ENCODE assay signal across 15 cellular contexts in the genomic region with DNA sequence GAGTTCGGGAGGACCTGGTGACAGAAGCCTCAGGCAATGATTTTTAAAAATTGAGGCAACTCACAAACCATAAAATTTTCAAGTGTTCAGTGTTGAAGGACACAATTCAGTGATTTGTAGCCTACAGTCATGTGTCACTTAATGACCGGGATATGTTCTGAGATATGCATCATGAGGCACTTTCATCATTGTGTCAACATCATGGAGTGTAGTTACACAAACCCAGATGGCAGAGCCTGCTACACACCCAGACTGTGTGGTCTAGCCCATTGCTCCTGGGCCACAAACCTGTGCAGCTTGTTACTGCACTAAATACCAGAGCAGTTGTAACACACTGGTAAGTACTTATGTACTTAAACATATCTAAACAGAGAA. TPM values are rescaled to one million over a fixed set of nuclear protein-coding genes. Genes with fewer than 3 reads are reported as not detected.
DNase-seq lines count a peak whose midpoint lies in the region; ATAC-seq and TF ChIP-seq lines count a peak whose summit lies in the region.
"Had no signal": no experiment of that assay in that cellular context is flagged by ENCODE, and none has a peak within 500 bp of the region (broad histone marks: within the 10 kb centered on the region; RNA-seq: fewer than 3 reads in every experiment).

No MANE protein-coding gene starts in this region.

- no peaks in the 10 kb centered on the region for H3K36me3 ChIP-seq in prostate gland
- no peaks in the 10 kb centered on the region for H3K36me3 ChIP-seq in gastrocnemius medialis
- H3K36me3 ChIP-seq: SJSA1, tibial nerve had no signal

- H3K4me3 ChIP-seq in fibroblast of mammary gland (ENCODE audit: control insufficient read depth, low read depth, low read length) (no peak overlapping the region), prostate gland (no peak overlapping the region), gastrocnemius medialis (no peak overlapping the region)
- H3K4me3 ChIP-seq: SJSA1, tibial nerve had no signal

- DNase-seq in DMS79 treated with DMSO at 0.1 percent for 48 hours (lab: John Stamatoyannopoulos, UW) (peak; percentile 11), DMS79 (lab: John Stamatoyannopoulos, UW) (no peak), NCI-H774 (lab: John Stamatoyannopoulos, UW) (peak; percentile 39), fibroblast of mammary gland (ENCODE audit: low read depth) (peak; percentile 42), prostate gland (ENCODE audit: low spot score) (peak; percentile 63), gastrocnemius medialis (no peak), T1000 (lab: John Stamatoyannopoulos, UW) (no peak), NCI-H1092 treated with DMSO at 0.1 percent for 48 hours (lab: John Stamatoyannopoulos, UW) (no peak)
- DNase-seq: activated B cell treated with CpG ODN at 0.5 μM for 24 hours; activated CD8-positive, alpha-beta memory T cell treated with anti-CD3 and anti-CD28 coated beads, Interleukin-2, amount 50 U/mL, for 4 hours had no signal

- TF ChIP-seq CTCF in fibroblast of mammary gland (conservative IDR thresholded peaks at IDR 0.05; ENCODE audit: control insufficient read depth, insufficient read depth, low read depth, low read length) (no peak), prostate gland (IDR thresholded peaks at IDR 0.05) (no peak), gastrocnemius medialis (IDR thresholded peaks at IDR 0.05 in 4 of 5, conservative IDR thresholded peaks at IDR 0.05 in 1 of 5) (no peak)

- no peak for ATAC-seq in gastrocnemius medialis

- intact Hi-C loops in prostate gland (cut with DNase I) (no loop called here), gastrocnemius medialis (cut with DNase I; ENCODE audit: low total_unique reads) (no loop called here)

- H3K4me1 ChIP-seq in prostate gland (replicated peaks): no peaks in the 10 kb centered on the region
- no peaks in the 10 kb centered on the region for H3K4me1 ChIP-seq in gastrocnemius medialis
- H3K4me1 ChIP-seq: SJSA1, tibial nerve had no signal

- no peaks in the 10 kb centered on the region for H3K9me3 ChIP-seq in prostate gland
- H3K9me3 ChIP-seq in gastrocnemius medialis: peaks cover 0 to 12% (median 6%) of the 10 kb centered on the region in 3 donors

- TF ChIP-seq POLR2A in prostate gland (IDR thresholded peaks at IDR 0.05) (no peak), gastrocnemius medialis (IDR thresholded peaks at IDR 0.05) (no peak)

- in situ Hi-C loops in gastrocnemius medialis (cut with MboI; ENCODE audit: low sequenced_read_pairs in 4 of 4): no loop called here

- WGBS in prostate gland: 38% methylated on average over 2 of the region's 2 CpGs

- H3K27me3 ChIP-seq in prostate gland (replicated peaks; ENCODE audit: insufficient read depth) (no peaks in the 10 kb centered on the region), gastrocnemius medialis (peaks cover 0 to 15% (median 8%) of the 10 kb centered on the region in 3 donors)

- H3K27ac ChIP-seq in prostate gland (no peak overlapping the region), gastrocnemius medialis (no peak overlapping the region)
- H3K27ac ChIP-seq: SJSA1, tibial nerve had no signal

RNA-seq across cellular contexts. Expression of gene PRSS41, which starts 1.6 kb away (rescaled TPM):
- total RNA-seq in prostate gland: not detected
- not detected for total RNA-seq in gastrocnemius medialis
- total RNA-seq: A172, activated B cell treated with CpG ODN at 0.5 μM for 24 hours, chondrocyte, NCI-H460, SJSA1, tibial nerve had no signal

RNA-seq across cellular contexts. Expression of gene PRSS33, which starts 12.5 kb away (rescaled TPM):
- total RNA-seq in prostate gland (not detected), gastrocnemius medialis (not detected)
- total RNA-seq: activated B cell treated with CpG ODN at 0.5 μM for 24 hours, chondrocyte, NCI-H460, SJSA1, tibial nerve had no signal

RNA-seq across cellular contexts. Expression of gene PRSS21, which starts 17.2 kb away (rescaled TPM):
- total RNA-seq in prostate gland (10 to 100 TPM; 33.5 to 50.6 TPM), gastrocnemius medialis (not detected)
- total RNA-seq: A172, chondrocyte, NCI-H460, SJSA1, tibial nerve had no signal

RNA-seq across cellular contexts. Expression of gene ELOB, which starts 22.8 kb away (rescaled TPM):
- total RNA-seq in prostate gland (100 to 1,000 TPM; 318 to 496 TPM), gastrocnemius medialis (100 to 1,000 TPM; 216 to 970 (median 375) TPM)

RNA-seq across cellular contexts. Expression of gene ZG16B, which starts 30.3 kb away (rescaled TPM):
- 100 to 1,000 TPM in 1 of 2 donors, 10 to 100 TPM in 1; 37.1 to 268 TPM for total RNA-seq in prostate gland
- not detected for total RNA-seq in gastrocnemius medialis
- total RNA-seq: tibial nerve had no signal

Comparison
In these comparisons a context has a peak if more than half of its experiments do, and no peak if none do; other contexts are left out.
1. DNase-seq: peak in DMS79 treated with DMSO at 0.1 percent for 48 hours (single experiment), NCI-H774 (single experiment), fibroblast of mammary gland (single experiment) and prostate gland (single experiment); none in DMS79 (single experiment), gastrocnemius medialis (0 of 2), T1000 (single experiment) and NCI-H1092 treated with DMSO at 0.1 percent for 48 hours (single experiment).
2. RNA of gene PRSS21, which starts 17.2 kb away (total RNA-seq): 33.5 to 50.6 TPM in prostate gland; not detected in gastrocnemius medialis; every median in the first group is over 10 times any median in the second.